ENCODE assay signal across 1 cellular context in the genomic region with DNA sequence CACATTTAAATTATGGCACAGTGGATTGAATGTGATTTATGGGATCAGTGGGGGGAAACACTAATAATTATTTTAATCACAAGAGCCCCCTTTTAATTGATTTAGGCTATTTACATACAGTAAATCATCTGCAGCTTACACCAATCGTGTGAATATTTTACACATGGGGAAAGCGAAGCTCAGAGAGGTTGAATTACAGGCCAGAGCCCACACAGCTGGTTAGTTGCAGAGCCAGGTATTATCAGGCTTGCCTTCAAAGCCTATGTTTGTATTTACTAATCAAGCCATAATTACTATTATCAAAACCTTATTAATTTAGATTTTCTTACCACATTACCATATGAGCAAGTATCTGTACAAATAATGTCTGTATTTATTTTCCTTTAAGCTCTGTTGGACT.
TF ChIP-seq lines count a peak whose summit lies in the region.

No MANE protein-coding gene starts in this region.

TF ChIP-seq in endothelial cell of umbilical vein, 7 proteins besides CTCF, POLR2A, EP300 and RAD21:
- TF ChIP-seq MYC (IDR thresholded peaks at IDR 0.05; ENCODE audit: low read depth, low read length) = no peak
- TF ChIP-seq EZH2 (IDR thresholded peaks at IDR 0.05; ENCODE audit: borderline replicate concordance, low read depth, low read length, severe bottlenecking) = no peak
TF ChIP-seq in endothelial cell of umbilical vein: peak in this region for 0.
